In the genomic region with DNA sequence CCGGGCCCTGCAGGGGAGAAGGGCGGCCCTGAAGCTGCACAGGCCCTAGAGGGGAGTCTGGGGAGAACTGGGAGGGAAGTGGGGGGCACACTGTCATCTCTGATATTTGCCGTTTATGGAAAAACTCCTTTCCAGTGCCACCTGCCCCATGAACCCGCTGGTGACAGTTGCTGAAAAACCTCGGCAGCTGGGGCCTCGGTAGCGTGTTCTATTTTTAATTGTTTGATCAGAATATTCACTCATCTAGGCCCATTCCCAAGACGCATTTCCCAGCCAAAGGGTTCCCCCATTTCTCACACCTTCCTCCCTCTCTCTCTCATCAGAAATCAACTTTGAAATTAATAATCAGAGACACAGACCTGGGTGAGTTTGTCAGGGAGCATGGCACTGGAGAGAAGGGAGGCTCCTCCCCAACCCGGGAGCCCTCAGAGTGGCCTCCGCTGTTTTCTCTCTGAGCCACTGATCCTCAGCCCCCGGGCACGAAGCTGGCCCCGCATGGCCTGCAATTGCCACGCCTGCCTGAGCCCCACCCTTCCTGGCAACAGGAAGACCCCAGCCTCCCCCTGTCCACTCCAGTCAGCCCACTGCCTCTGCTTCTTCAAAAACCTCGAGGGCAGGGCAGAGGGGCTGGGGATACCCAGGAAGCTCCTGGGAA, we compare ENCODE assay signal across 14 cellular contexts.
DNase-seq lines count a peak whose midpoint lies in the region; ATAC-seq and TF ChIP-seq lines count a peak whose summit lies in the region.
"Had no signal": no experiment of that assay in that cellular context is flagged by ENCODE, and none has a peak within 500 bp of the region (broad histone marks: within the 10 kb centered on the region; RNA-seq: fewer than 3 reads in every experiment).

No MANE protein-coding gene starts in this region.

- TF ChIP-seq POLR2A in esophagus muscularis mucosa (IDR thresholded peaks at IDR 0.05; ENCODE audit: low read depth) (no peak), stomach (IDR thresholded peaks at IDR 0.05) (no peak)

- ATAC-seq in left lobe of liver, result no peak
- ATAC-seq in HG02884 (IDR thresholded peaks at IDR 0.05; ENCODE audit: unreplicated experiment), result no peak
- ATAC-seq: activated CD8-positive, alpha-beta T cell treated with anti-CD3 and anti-CD28 coated beads for 36 hours had no signal

- H3K27me3 ChIP-seq in esophagus muscularis mucosa, result no peaks in the 10 kb centered on the region
- H3K27me3 ChIP-seq in mucosa of rectum (ENCODE audit: control insufficient read depth in 2 of 2, insufficient read depth in 2 of 2, low read length in 2 of 2), result no peaks in the 10 kb centered on the region
- H3K27me3 ChIP-seq in stomach, result no peaks in the 10 kb centered on the region
- H3K27me3 ChIP-seq: BE2C had no signal

- TF ChIP-seq CTCF in RWPE1 (conservative IDR thresholded peaks at IDR 0.05; ENCODE audit: low read depth), result no peak
- TF ChIP-seq CTCF in esophagus muscularis mucosa (IDR thresholded peaks at IDR 0.05), result no peak
- TF ChIP-seq CTCF in stomach (IDR thresholded peaks at IDR 0.05), result no peak

- no peaks in the 10 kb centered on the region for H3K36me3 ChIP-seq in esophagus muscularis mucosa
- peaks cover 0 to 3% of the 10 kb centered on the region in 2 donors for H3K36me3 ChIP-seq in mucosa of rectum (ENCODE audit: control insufficient read depth in 2 of 2, insufficient read depth in 2 of 2, low read length in 2 of 2)
- H3K36me3 ChIP-seq in stomach, result peaks cover 0 to 4% (median 0%) of the 10 kb centered on the region in 4 donors
- H3K36me3 ChIP-seq: BE2C had no signal

- H3K4me1 ChIP-seq in esophagus muscularis mucosa (peaks cover 100% of the 10 kb centered on the region in 4 donors), mucosa of rectum (ENCODE audit: control insufficient read depth in 2 of 2, insufficient read depth in 2 of 2, low read length in 2 of 2) (peaks cover 59 to 81% of the 10 kb centered on the region in 2 donors), stomach (peaks cover 100% of the 10 kb centered on the region in 4 donors)

- DNase-seq in RWPE1 (ENCODE audit: low spot score) (no peak), esophagus muscularis mucosa (ENCODE audit: extremely low spot score) (no peak), stomach (no peak), left lobe of liver (ENCODE audit: low spot score) (no peak), NCI-H345 (lab: John Stamatoyannopoulos, UW) (no peak), SHP77 treated with DMSO at 0.1 percent for 48 hours (lab: John Stamatoyannopoulos, UW) (no peak)
- DNase-seq: activated CD8-positive, alpha-beta T cell treated with anti-CD3 and anti-CD28 coated beads for 36 hours; BE2C; cerebellar nuclear complex; DMS79; posterior cingulate gyrus had no signal

- intact Hi-C loops in esophagus muscularis mucosa (cut with DNase I) (no loop called here), stomach (cut with DNase I; ENCODE audit: low total_unique reads) (loop anchor here (10.0 kb wide), 1 partner anchor 109 kb away; a partner anchor contains a TSS)

- peak overlapping the region in 2 of 4 donors; percentile 2 to 18 for H3K4me3 ChIP-seq in esophagus muscularis mucosa
- H3K4me3 ChIP-seq in mucosa of rectum (ENCODE audit: low read length in 2 of 2), result no peak overlapping the region
- H3K4me3 ChIP-seq in stomach, result no peak overlapping the region
- H3K4me3 ChIP-seq: PC-9 had no signal

- 61% methylated on average over 13 of the region's 15 CpGs for WGBS in esophagus muscularis mucosa
- WGBS in stomach, 5 donors, result 40 to 57% (median 54%) methylated on average over 15 of the region's 15 CpGs

- POLR2A ChIA-PET in RWPE1 (lab: Yijun Ruan, JAX; ENCODE audit: low non-redundant PET), result no interaction called here

- TF ChIP-seq EP300 in esophagus muscularis mucosa (IDR thresholded peaks at IDR 0.05), result no peak
- no peak for TF ChIP-seq EP300 in stomach (IDR thresholded peaks at IDR 0.05)

- CTCF ChIA-PET in RWPE1 (lab: Yijun Ruan, JAX), result interaction anchor here (0.6 kb wide), 1 partner anchor 32 kb away, joined by 5 read pairs; no protein-coding TSS in a partner anchor

- H3K9ac ChIP-seq in mucosa of rectum (ENCODE audit: low read depth in 1 of 2, low read length in 2 of 2), result peak overlapping the region in 1 of 2 donors; percentile 19

- no peaks in the 10 kb centered on the region for H3K9me3 ChIP-seq in esophagus muscularis mucosa
- no peaks in the 10 kb centered on the region for H3K9me3 ChIP-seq in mucosa of rectum (ENCODE audit: control insufficient read depth in 2 of 2, low read length in 2 of 2)
- no peaks in the 10 kb centered on the region for H3K9me3 ChIP-seq in stomach
- H3K9me3 ChIP-seq: BE2C had no signal

- H3K27ac ChIP-seq in RWPE1, result peak overlapping the region; percentile 16
- H3K27ac ChIP-seq in esophagus muscularis mucosa (replicated peaks in 1 of 4), result peak overlapping the region; percentile 79 to 96 (median 90)
- H3K27ac ChIP-seq in mucosa of rectum (ENCODE audit: low read depth in 2 of 2, low read length in 2 of 2), result peak overlapping the region; percentile 82 to 87
- H3K27ac ChIP-seq in stomach, result peak overlapping the region; percentile 88 to 97 (median 92)

Comparison
In these comparisons a context has a peak if more than half of its experiments do, and no peak if none do; other contexts are left out.
1. H3K27ac ChIP-seq: peak in every context shown above with its lines; median percentile 92 in stomach; 90 in esophagus muscularis mucosa; 84 in mucosa of rectum; 16 in RWPE1.